1 cellular context compared by ENCODE assay signal in the genomic region with DNA sequence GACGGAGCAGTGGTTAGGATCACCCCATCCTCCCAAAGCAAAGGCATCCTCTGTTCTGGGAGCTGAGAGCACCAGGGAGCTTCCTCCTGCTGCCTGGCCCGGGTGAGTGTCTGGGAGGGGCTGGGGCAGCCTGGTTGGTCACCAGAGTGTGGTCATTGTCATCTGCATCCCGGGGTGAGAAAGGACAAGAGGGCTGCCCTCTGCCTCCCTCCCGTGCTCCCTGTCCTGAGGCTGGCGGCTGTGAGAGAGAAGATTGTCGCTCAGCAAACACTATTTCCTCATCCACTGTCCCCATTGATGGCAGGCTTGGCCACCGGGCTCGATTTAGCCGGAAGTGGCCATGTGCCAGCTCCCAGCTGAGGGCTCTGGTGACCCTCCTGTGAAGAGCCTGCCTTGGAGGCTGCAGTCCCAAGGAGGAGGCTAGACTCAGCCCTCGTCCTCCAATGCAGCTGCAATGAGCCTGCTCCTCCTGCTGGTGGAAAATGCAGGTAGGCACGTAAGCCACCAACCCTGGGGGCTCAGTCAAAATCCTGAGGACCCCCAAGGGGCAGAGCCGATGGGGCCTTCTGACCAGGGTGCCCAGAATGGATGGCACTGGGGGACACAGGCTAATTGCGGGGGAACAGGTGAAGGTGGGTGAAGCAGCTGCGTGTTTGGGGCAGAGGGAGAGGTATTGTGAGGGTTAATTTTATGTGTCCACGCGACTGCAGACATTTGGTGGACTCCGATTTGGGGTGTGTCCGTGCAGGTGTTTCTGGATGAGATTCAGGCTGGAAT.
TF ChIP-seq lines count a peak whose summit lies in the region.

No MANE protein-coding gene starts in this region.

TF ChIP-seq in K562, 482 proteins besides CTCF, POLR2A, EP300 and RAD21 (continued from another document):
- TF ChIP-seq, protein P1, sequence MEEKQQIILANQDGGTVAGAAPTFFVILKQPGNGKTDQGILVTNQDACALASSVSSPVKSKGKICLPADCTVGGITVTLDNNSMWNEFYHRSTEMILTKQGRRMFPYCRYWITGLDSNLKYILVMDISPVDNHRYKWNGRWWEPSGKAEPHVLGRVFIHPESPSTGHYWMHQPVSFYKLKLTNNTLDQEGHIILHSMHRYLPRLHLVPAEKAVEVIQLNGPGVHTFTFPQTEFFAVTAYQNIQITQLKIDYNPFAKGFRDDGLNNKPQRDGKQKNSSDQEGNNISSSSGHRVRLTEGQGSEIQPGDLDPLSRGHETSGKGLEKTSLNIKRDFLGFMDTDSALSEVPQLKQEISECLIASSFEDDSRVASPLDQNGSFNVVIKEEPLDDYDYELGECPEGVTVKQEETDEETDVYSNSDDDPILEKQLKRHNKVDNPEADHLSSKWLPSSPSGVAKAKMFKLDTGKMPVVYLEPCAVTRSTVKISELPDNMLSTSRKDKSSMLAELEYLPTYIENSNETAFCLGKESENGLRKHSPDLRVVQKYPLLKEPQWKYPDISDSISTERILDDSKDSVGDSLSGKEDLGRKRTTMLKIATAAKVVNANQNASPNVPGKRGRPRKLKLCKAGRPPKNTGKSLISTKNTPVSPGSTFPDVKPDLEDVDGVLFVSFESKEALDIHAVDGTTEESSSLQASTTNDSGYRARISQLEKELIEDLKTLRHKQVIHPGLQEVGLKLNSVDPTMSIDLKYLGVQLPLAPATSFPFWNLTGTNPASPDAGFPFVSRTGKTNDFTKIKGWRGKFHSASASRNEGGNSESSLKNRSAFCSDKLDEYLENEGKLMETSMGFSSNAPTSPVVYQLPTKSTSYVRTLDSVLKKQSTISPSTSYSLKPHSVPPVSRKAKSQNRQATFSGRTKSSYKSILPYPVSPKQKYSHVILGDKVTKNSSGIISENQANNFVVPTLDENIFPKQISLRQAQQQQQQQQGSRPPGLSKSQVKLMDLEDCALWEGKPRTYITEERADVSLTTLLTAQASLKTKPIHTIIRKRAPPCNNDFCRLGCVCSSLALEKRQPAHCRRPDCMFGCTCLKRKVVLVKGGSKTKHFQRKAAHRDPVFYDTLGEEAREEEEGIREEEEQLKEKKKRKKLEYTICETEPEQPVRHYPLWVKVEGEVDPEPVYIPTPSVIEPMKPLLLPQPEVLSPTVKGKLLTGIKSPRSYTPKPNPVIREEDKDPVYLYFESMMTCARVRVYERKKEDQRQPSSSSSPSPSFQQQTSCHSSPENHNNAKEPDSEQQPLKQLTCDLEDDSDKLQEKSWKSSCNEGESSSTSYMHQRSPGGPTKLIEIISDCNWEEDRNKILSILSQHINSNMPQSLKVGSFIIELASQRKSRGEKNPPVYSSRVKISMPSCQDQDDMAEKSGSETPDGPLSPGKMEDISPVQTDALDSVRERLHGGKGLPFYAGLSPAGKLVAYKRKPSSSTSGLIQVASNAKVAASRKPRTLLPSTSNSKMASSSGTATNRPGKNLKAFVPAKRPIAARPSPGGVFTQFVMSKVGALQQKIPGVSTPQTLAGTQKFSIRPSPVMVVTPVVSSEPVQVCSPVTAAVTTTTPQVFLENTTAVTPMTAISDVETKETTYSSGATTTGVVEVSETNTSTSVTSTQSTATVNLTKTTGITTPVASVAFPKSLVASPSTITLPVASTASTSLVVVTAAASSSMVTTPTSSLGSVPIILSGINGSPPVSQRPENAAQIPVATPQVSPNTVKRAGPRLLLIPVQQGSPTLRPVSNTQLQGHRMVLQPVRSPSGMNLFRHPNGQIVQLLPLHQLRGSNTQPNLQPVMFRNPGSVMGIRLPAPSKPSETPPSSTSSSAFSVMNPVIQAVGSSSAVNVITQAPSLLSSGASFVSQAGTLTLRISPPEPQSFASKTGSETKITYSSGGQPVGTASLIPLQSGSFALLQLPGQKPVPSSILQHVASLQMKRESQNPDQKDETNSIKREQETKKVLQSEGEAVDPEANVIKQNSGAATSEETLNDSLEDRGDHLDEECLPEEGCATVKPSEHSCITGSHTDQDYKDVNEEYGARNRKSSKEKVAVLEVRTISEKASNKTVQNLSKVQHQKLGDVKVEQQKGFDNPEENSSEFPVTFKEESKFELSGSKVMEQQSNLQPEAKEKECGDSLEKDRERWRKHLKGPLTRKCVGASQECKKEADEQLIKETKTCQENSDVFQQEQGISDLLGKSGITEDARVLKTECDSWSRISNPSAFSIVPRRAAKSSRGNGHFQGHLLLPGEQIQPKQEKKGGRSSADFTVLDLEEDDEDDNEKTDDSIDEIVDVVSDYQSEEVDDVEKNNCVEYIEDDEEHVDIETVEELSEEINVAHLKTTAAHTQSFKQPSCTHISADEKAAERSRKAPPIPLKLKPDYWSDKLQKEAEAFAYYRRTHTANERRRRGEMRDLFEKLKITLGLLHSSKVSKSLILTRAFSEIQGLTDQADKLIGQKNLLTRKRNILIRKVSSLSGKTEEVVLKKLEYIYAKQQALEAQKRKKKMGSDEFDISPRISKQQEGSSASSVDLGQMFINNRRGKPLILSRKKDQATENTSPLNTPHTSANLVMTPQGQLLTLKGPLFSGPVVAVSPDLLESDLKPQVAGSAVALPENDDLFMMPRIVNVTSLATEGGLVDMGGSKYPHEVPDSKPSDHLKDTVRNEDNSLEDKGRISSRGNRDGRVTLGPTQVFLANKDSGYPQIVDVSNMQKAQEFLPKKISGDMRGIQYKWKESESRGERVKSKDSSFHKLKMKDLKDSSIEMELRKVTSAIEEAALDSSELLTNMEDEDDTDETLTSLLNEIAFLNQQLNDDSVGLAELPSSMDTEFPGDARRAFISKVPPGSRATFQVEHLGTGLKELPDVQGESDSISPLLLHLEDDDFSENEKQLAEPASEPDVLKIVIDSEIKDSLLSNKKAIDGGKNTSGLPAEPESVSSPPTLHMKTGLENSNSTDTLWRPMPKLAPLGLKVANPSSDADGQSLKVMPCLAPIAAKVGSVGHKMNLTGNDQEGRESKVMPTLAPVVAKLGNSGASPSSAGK (IDR thresholded peaks at IDR 0.05), result no peak
- TF ChIP-seq, protein P2, sequence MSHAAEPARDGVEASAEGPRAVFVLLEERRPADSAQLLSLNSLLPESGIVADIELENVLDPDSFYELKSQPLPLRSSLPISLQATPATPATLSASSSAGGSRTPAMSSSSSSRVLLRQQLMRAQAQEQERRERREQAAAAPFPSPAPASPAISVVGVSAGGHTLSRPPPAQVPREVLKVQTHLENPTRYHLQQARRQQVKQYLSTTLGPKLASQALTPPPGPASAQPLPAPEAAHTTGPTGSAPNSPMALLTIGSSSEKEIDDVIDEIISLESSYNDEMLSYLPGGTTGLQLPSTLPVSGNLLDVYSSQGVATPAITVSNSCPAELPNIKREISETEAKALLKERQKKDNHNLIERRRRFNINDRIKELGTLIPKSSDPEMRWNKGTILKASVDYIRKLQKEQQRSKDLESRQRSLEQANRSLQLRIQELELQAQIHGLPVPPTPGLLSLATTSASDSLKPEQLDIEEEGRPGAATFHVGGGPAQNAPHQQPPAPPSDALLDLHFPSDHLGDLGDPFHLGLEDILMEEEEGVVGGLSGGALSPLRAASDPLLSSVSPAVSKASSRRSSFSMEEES (CRISPR knock-in tag; IDR thresholded peaks at IDR 0.05), result no peak
- TF ChIP-seq, protein P3, sequence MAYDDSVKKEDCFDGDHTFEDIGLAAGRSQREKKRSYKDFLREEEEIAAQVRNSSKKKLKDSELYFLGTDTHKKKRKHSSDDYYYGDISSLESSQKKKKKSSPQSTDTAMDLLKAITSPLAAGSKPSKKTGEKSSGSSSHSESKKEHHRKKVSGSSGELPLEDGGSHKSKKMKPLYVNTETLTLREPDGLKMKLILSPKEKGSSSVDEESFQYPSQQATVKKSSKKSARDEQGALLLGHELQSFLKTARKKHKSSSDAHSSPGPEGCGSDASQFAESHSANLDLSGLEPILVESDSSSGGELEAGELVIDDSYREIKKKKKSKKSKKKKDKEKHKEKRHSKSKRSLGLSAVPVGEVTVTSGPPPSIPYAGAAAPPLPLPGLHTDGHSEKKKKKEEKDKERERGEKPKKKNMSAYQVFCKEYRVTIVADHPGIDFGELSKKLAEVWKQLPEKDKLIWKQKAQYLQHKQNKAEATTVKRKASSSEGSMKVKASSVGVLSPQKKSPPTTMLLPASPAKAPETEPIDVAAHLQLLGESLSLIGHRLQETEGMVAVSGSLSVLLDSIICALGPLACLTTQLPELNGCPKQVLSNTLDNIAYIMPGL (CRISPR knock-in tag; IDR thresholded peaks at IDR 0.05), result no peak
- TF ChIP-seq BHLHE40 (IDR thresholded peaks at IDR 0.05; ENCODE audit: low read length) (no peak), POLR3G (IDR thresholded peaks at IDR 0.05; ENCODE audit: extremely low read depth, insufficient read length, insufficient replicate concordance) (no peak), GTF2F1 (IDR thresholded peaks at IDR 0.05; ENCODE audit: low read depth, low read length) (no peak), HDGF (IDR thresholded peaks at IDR 0.05) (no peak), TRIM28 (IDR thresholded peaks at IDR 0.05) (no peak), GATAD2B (IDR thresholded peaks at IDR 0.05; ENCODE audit: borderline replicate concordance) (no peak), STAG1 (CRISPR knock-in tag; IDR thresholded peaks at IDR 0.05; ENCODE audit: borderline replicate concordance) (no peak), HMG20A (CRISPR knock-in tag; conservative IDR thresholded peaks at IDR 0.05) (no peak), MYBL2 (IDR thresholded peaks at IDR 0.05; ENCODE audit: low read depth) (no peak), MYBL2 (CRISPR knock-in tag; IDR thresholded peaks at IDR 0.05; ENCODE audit: borderline replicate concordance) (no peak)
- TF ChIP-seq, protein P4, sequence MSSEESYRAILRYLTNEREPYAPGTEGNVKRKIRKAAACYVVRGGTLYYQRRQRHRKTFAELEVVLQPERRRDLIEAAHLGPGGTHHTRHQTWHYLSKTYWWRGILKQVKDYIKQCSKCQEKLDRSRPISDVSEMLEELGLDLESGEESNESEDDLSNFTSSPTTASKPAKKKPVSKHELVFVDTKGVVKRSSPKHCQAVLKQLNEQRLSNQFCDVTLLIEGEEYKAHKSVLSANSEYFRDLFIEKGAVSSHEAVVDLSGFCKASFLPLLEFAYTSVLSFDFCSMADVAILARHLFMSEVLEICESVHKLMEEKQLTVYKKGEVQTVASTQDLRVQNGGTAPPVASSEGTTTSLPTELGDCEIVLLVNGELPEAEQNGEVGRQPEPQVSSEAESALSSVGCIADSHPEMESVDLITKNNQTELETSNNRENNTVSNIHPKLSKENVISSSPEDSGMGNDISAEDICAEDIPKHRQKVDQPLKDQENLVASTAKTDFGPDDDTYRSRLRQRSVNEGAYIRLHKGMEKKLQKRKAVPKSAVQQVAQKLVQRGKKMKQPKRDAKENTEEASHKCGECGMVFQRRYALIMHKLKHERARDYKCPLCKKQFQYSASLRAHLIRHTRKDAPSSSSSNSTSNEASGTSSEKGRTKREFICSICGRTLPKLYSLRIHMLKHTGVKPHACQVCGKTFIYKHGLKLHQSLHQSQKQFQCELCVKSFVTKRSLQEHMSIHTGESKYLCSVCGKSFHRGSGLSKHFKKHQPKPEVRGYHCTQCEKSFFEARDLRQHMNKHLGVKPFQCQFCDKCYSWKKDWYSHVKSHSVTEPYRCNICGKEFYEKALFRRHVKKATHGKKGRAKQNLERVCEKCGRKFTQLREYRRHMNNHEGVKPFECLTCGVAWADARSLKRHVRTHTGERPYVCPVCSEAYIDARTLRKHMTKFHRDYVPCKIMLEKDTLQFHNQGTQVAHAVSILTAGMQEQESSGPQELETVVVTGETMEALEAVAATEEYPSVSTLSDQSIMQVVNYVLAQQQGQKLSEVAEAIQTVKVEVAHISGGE (CRISPR knock-in tag; IDR thresholded peaks at IDR 0.05), result no peak
- TF ChIP-seq, protein P5, sequence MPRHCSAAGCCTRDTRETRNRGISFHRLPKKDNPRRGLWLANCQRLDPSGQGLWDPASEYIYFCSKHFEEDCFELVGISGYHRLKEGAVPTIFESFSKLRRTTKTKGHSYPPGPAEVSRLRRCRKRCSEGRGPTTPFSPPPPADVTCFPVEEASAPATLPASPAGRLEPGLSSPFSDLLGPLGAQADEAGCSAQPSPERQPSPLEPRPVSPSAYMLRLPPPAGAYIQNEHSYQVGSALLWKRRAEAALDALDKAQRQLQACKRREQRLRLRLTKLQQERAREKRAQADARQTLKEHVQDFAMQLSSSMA (CRISPR knock-in tag; IDR thresholded peaks at IDR 0.05), result no peak
- TF ChIP-seq, protein P6, sequence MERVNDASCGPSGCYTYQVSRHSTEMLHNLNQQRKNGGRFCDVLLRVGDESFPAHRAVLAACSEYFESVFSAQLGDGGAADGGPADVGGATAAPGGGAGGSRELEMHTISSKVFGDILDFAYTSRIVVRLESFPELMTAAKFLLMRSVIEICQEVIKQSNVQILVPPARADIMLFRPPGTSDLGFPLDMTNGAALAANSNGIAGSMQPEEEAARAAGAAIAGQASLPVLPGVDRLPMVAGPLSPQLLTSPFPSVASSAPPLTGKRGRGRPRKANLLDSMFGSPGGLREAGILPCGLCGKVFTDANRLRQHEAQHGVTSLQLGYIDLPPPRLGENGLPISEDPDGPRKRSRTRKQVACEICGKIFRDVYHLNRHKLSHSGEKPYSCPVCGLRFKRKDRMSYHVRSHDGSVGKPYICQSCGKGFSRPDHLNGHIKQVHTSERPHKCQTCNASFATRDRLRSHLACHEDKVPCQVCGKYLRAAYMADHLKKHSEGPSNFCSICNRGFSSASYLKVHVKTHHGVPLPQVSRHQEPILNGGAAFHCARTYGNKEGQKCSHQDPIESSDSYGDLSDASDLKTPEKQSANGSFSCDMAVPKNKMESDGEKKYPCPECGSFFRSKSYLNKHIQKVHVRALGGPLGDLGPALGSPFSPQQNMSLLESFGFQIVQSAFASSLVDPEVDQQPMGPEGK (CRISPR knock-in tag; IDR thresholded peaks at IDR 0.05; ENCODE audit: borderline replicate concordance), result no peak
